17 cellular contexts compared by ENCODE assay signal in genomic region chr2:195408811-195409210, GRCh38.
DNase-seq lines count a peak whose midpoint lies in the region; ATAC-seq, FAIRE-seq and TF ChIP-seq lines count a peak whose summit lies in the region.
"Had no signal": no experiment of that assay in that cellular context is flagged by ENCODE, and none has a peak within 500 bp of the region (broad histone marks: within the 10 kb centered on the region; RNA-seq: fewer than 3 reads in every experiment).

No MANE protein-coding gene starts in this region.

- H3K79me2 ChIP-seq in astrocyte (ENCODE audit: insufficient read depth, low read length): no peaks in the 10 kb centered on the region

- H3K9me3 Mint-ChIP-seq in astrocyte (ENCODE audit: unreplicated experiment) (no peaks in the 10 kb centered on the region), nephron progenitor cell (no peaks in the 10 kb centered on the region)

- TF ChIP-seq POLR2A in IMR-90 (IDR thresholded peaks at IDR 0.05; ENCODE audit: low read depth, low read length): no peak

- H3K4me1 Mint-ChIP-seq in astrocyte (ENCODE audit: low read depth, unreplicated experiment) (peaks cover 14% of the 10 kb centered on the region), nephron progenitor cell (peaks cover 17% of the 10 kb centered on the region)

- H3K23ac ChIP-seq in IMR-90 (ENCODE audit: low read depth, low read length): no peak overlapping the region

- no peak for DNase-seq in D721Med (ENCODE audit: insufficient read length, low spot score)
- DNase-seq in IMR-90: peak; percentile 39
- DNase-seq in astrocyte (ENCODE audit: low read depth): peak; percentile 13
- DNase-seq in nephron progenitor cell: no peak
- no peak for DNase-seq in SKM-1 treated with dmso at 0.1 percent for 144 hours (lab: John Stamatoyannopoulos, UW; ENCODE audit: unreplicated experiment)
- DNase-seq: AML-193; CD4-positive, alpha-beta memory T cell; DMS79 treated with DMSO at 0.1 percent for 48 hours; EL; Kasumi-1; KBM-7 had no signal

- H3K9me1 ChIP-seq in IMR-90 (ENCODE audit: insufficient read depth, low read length): 0 out of 2 replicates have a peak, but pooled peaks cover 4% of the 10 kb centered on the region

- POLR2A ChIA-PET in IMR-90 (lab: Charles Lee; ENCODE audit: unreplicated experiment): no interaction called here

- H2BK15ac ChIP-seq in IMR-90 (ENCODE audit: low read depth, low read length): no peak overlapping the region

- H3K4ac ChIP-seq in IMR-90 (ENCODE audit: low read depth, low read length): no peak overlapping the region

- H3K4me2 ChIP-seq in IMR-90 (ENCODE audit: low read depth, low read length) (no peak overlapping the region), astrocyte (ENCODE audit: low read length) (no peak overlapping the region)

- dilution Hi-C loops in IMR-90 (cut with HindIII; ENCODE audit: low sequenced_read_pairs, unreplicated experiment): no loop called here

- no peak overlapping the region for H4K5ac ChIP-seq in IMR-90 (ENCODE audit: low read depth, low read length)

- no peaks in the 10 kb centered on the region for H3K27me3 Mint-ChIP-seq in astrocyte (ENCODE audit: low read depth, unreplicated experiment)
- H3K27me3 Mint-ChIP-seq in nephron progenitor cell (ENCODE audit: low read depth, poor library complexity): no peaks in the 10 kb centered on the region
- H3K27me3 Mint-ChIP-seq: CD4-positive, alpha-beta memory T cell had no signal

- H3K9me3 ChIP-seq in IMR-90 (ENCODE audit: control insufficient read depth, insufficient read depth, low read length): no peaks in the 10 kb centered on the region
- no peaks in the 10 kb centered on the region for H3K9me3 ChIP-seq in astrocyte (ENCODE audit: insufficient read depth, low read depth, low read length)
- H3K9me3 ChIP-seq: HAP-1 had no signal

- WGBS in IMR-90 (ENCODE audit: extremely low coverage in 2 of 2, insufficient read length in 1 of 2), 2 experiments: no CpG with 5 or more reads among the region's 1 CpG

- ATAC-seq in IMR-90 (ENCODE audit: low read depth) (peak; percentile 12; the same call in 1 of the 2 replicates), GM19324 (IDR thresholded peaks at IDR 0.05; ENCODE audit: low FRiP score, unreplicated experiment) (no peak), GM21360 (IDR thresholded peaks at IDR 0.05; ENCODE audit: unreplicated experiment) (no peak)
- ATAC-seq: GM12878 had no signal

- H2AFZ ChIP-seq in IMR-90 (replicated peaks; ENCODE audit: low read length, poor library complexity) (no peak overlapping the region), astrocyte (ENCODE audit: low read depth, low read length) (no peak overlapping the region)

- H3K4me3 ChIP-seq in IMR-90 (ENCODE audit: insufficient read depth, low read depth, low read length) (no peak overlapping the region), astrocyte (ENCODE audit: insufficient read depth, low read depth, low read length) (no peak overlapping the region)
- H3K4me3 ChIP-seq: GM12878, HAP-1 had no signal

- in situ Hi-C loops in IMR-90 (cut with MboI; ENCODE audit: low sequenced_read_pairs): no loop called here

- no peak overlapping the region for H2BK120ac ChIP-seq in IMR-90 (ENCODE audit: low read depth, low read length)

- no peak overlapping the region for H3K27ac Mint-ChIP-seq in astrocyte (ENCODE audit: unreplicated experiment)
- H3K27ac Mint-ChIP-seq in nephron progenitor cell: peak overlapping the region; percentile 59
- H3K27ac Mint-ChIP-seq: CD4-positive, alpha-beta memory T cell had no signal

- H2AK9ac ChIP-seq in IMR-90 (replicated peaks; ENCODE audit: low read depth, low read length, poor library complexity): no peak overlapping the region

- no peak overlapping the region for H3K4me3 Mint-ChIP-seq in astrocyte (ENCODE audit: unreplicated experiment)
- no peak overlapping the region for H3K4me3 Mint-ChIP-seq in nephron progenitor cell
- H3K4me3 Mint-ChIP-seq: CD4-positive, alpha-beta memory T cell had no signal

- no peak for TF ChIP-seq RAD21 in IMR-90 (IDR thresholded peaks at IDR 0.05; ENCODE audit: low read length)

- TF ChIP-seq CTCF in D721Med (IDR thresholded peaks at IDR 0.05; ENCODE audit: insufficient read depth, missing control alignments): no peak
- TF ChIP-seq CTCF in IMR-90 (conservative IDR thresholded peaks at IDR 0.05; ENCODE audit: low read depth, low read length): no peak
- no peak for TF ChIP-seq CTCF in astrocyte (IDR thresholded peaks at IDR 0.05; ENCODE audit: insufficient read depth, low read depth, low read length)
- TF ChIP-seq CTCF in nephron progenitor cell (IDR thresholded peaks at IDR 0.05): no peak

- H3K9ac ChIP-seq in IMR-90 (ENCODE audit: low read depth, low read length) (no peak overlapping the region), astrocyte (ENCODE audit: low read length) (no peak overlapping the region)

- H4K91ac ChIP-seq in IMR-90 (ENCODE audit: insufficient read depth, low read depth, low read length): no peak overlapping the region

- H3K4me1 ChIP-seq in IMR-90 (ENCODE audit: control insufficient read depth, insufficient read depth, low read length) (peaks cover 6% of the 10 kb centered on the region), astrocyte (ENCODE audit: insufficient read depth, low read length) (peaks cover 2% of the 10 kb centered on the region)
- H3K4me1 ChIP-seq: HAP-1 had no signal

- H3K18ac ChIP-seq in IMR-90 (ENCODE audit: low read depth, low read length): no peak overlapping the region

- no peak overlapping the region for H3K56ac ChIP-seq in IMR-90 (ENCODE audit: extremely low read depth, insufficient read depth, low read length)

- peak; percentile 41 for FAIRE-seq in D721Med (lab: Jason Lieb, UNC)
- no peak for FAIRE-seq in astrocyte (lab: Jason Lieb, UNC)
- FAIRE-seq: A204.1, GM12878 had no signal

- no peaks in the 10 kb centered on the region for H3K36me3 ChIP-seq in IMR-90 (ENCODE audit: control insufficient read depth, insufficient read depth, low read length)
- no peaks in the 10 kb centered on the region for H3K36me3 ChIP-seq in astrocyte (ENCODE audit: insufficient read depth, low read length)
- H3K36me3 ChIP-seq: HAP-1 had no signal

- H3K36me3 Mint-ChIP-seq in astrocyte (ENCODE audit: low read depth, unreplicated experiment) (no peaks in the 10 kb centered on the region), nephron progenitor cell (ENCODE audit: low read depth) (no peaks in the 10 kb centered on the region)
- H3K36me3 Mint-ChIP-seq: CD4-positive, alpha-beta memory T cell had no signal

- H3K27me3 ChIP-seq in IMR-90 (ENCODE audit: control insufficient read depth, insufficient read depth, low read length) (no peaks in the 10 kb centered on the region), astrocyte (ENCODE audit: insufficient read depth, low read length) (no peaks in the 10 kb centered on the region)

- BruUV-seq in IMR-90 (replicated peaks; lab: Mats Ljungman, UMichigan): no TSS peak

- H2BK20ac ChIP-seq in IMR-90 (ENCODE audit: low read depth, low read length): no peak overlapping the region

- CTCF ChIA-PET in IMR-90 (lab: Yijun Ruan, JAX): no interaction called here

- intact Hi-C loops in IMR-90 (cut with micrococcal nuclease): loop anchor here (10.0 kb wide), 1 partner anchor 516 kb away; no protein-coding TSS in a partner anchor

- no peak overlapping the region for H3K14ac ChIP-seq in IMR-90 (replicated peaks; ENCODE audit: low read depth, low read length)

- no peak overlapping the region for H4K8ac ChIP-seq in IMR-90 (ENCODE audit: low read depth in 2 of 2, low read length in 2 of 2)

- H2AK5ac ChIP-seq in IMR-90 (ENCODE audit: low read depth, low read length): no peak overlapping the region

- no peaks in the 10 kb centered on the region for H3K79me1 ChIP-seq in IMR-90 (ENCODE audit: low read depth in 1 of 2, low read length in 2 of 2)

- H2BK5ac ChIP-seq in IMR-90 (ENCODE audit: low read depth, low read length, poor library complexity, severe bottlenecking): no peak overlapping the region

- no peaks in the 10 kb centered on the region for H4K20me1 ChIP-seq in IMR-90 (ENCODE audit: insufficient read depth, low read length)
- no peaks in the 10 kb centered on the region for H4K20me1 ChIP-seq in astrocyte (ENCODE audit: insufficient read depth, low read length)

- no peak overlapping the region for H3K27ac ChIP-seq in IMR-90 (ENCODE audit: insufficient read depth, low read length)
- H3K27ac ChIP-seq in astrocyte (ENCODE audit: low read depth, low read length): no peak overlapping the region
- H3K27ac ChIP-seq: C4-2B had no signal

TF ChIP-seq in IMR-90, 13 proteins besides CTCF, POLR2A, EP300 and RAD21:
- no peak for TF ChIP-seq RCOR1 (IDR thresholded peaks at IDR 0.05; ENCODE audit: insufficient replicate concordance, low read length)
- TF ChIP-seq, protein P1, sequence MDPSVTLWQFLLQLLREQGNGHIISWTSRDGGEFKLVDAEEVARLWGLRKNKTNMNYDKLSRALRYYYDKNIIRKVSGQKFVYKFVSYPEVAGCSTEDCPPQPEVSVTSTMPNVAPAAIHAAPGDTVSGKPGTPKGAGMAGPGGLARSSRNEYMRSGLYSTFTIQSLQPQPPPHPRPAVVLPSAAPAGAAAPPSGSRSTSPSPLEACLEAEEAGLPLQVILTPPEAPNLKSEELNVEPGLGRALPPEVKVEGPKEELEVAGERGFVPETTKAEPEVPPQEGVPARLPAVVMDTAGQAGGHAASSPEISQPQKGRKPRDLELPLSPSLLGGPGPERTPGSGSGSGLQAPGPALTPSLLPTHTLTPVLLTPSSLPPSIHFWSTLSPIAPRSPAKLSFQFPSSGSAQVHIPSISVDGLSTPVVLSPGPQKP (IDR thresholded peaks at IDR 0.05; ENCODE audit: borderline replicate concordance, low read depth, low read length): no peak
- no peak for TF ChIP-seq SMC3 (IDR thresholded peaks at IDR 0.05; ENCODE audit: low read depth, low read length)

Comparison
In these comparisons a context has a peak if more than half of its experiments do, and no peak if none do; other contexts are left out.
1. DNase-seq: peak in IMR-90 (single experiment) and astrocyte (single experiment); none in D721Med (single experiment), nephron progenitor cell (single experiment) and SKM-1 treated with dmso at 0.1 percent for 144 hours (single experiment).